Comparison of ENCODE assay signal across 20 cellular contexts in the genomic region with DNA sequence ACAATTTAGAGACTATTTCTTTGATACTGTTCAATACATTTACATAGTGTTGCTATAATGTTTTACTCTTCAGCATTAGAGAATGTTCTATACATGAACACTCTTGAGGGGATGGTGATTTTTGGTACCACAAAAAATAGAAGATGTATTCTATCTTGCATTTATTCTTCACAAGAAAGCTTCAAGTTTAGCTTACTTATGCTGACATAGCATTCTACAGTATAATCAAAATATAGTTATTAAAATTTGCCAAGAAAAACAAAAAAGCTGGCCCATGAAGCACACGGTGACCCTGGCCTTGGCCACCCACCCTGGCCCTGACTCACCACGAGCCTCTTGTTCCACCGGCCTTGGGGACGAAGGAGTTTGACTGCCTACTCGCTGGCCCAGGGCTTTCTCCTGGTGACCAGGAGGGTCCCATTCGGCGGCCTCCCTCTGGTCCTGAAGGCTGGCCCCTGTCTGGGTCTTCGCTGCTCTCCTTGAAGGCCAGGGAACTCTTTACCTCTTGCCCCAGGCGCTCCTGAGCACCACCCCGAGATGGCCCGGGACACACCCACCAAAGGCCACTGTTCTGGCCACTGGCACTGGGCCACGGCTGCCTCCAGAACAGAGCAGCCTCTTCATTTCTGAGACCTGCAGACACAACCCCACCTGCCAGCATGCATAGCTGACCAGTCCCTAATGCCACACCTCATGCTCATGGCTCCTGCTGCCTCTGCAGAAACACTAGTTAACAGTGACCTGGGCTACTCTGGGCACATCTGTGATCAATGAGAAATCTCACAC. TPM values are rescaled to one million over a fixed set of nuclear protein-coding genes. Genes with fewer than 3 reads are reported as not detected.
"Had no signal": no experiment of that assay in that cellular context is flagged by ENCODE, and none has a peak within 500 bp of the region (broad histone marks: within the 10 kb centered on the region; RNA-seq: fewer than 3 reads in every experiment).

No MANE protein-coding gene starts in this region.

- H3K4me1 ChIP-seq: breast epithelium, lower lobe of right lung, thyroid gland had no signal

- H3K27me3 Mint-ChIP-seq: activated CD4-positive, alpha-beta T cell treated with anti-CD3 and anti-CD28 coated beads, Interleukin-2, amount 10 ng/mL, durations not matched to agents 24 days and 14 days; activated naive CD8-positive, alpha-beta T cell treated with anti-CD3 and anti-CD28 coated beads for 36 hours; activated T-cell treated with anti-CD3 and anti-CD28 coated beads, Interleukin-2, amount 50 U/mL, for 24 hours; naive B cell had no signal

- H3K4me3 ChIP-seq: breast epithelium, coronary artery, lower lobe of right lung, thyroid gland had no signal

- H3K4me3 Mint-ChIP-seq: activated CD4-positive, alpha-beta T cell treated with anti-CD3 and anti-CD28 coated beads, Interleukin-2, amount 10 ng/mL, durations not matched to agents 24 days and 14 days; activated naive CD8-positive, alpha-beta T cell treated with anti-CD3 and anti-CD28 coated beads for 36 hours; activated T-cell treated with anti-CD3 and anti-CD28 coated beads, Interleukin-2, amount 50 U/mL, for 24 hours; endodermal cell; naive B cell; neural crest cell; T-helper 1 cell treated with Interleukin-12 subunit alpha and Interleukin-12 subunit beta and Interleukin-4 antibody, amounts not matched to agents 30 μg/mL and 1 μg/mL, for 36 hours had no signal

- H3K4me1 Mint-ChIP-seq: activated naive CD8-positive, alpha-beta T cell treated with anti-CD3 and anti-CD28 coated beads for 36 hours; naive B cell; neural crest cell had no signal

- DNase-seq: activated CD4-positive, alpha-beta T cell treated with anti-CD3 and anti-CD28 coated beads, Interleukin-2, amount 10 ng/mL, durations not matched to agents 24 days and 14 days; activated naive CD4-positive, alpha-beta T cell treated with Interleukin-2 at 50 U/mL for 16 hours; activated naive CD8-positive, alpha-beta T cell treated with anti-CD3 and anti-CD28 coated beads for 36 hours; activated T-cell treated with anti-CD3 and anti-CD28 coated beads, Interleukin-2, amount 50 U/mL, for 24 hours; amniotic stem cell; endodermal cell; foreskin fibroblast; left colon; lower lobe of right lung; naive B cell; occipital lobe; stimulated activated CD4-positive, alpha-beta T cell treated with anti-CD3 and anti-CD28 coated beads, Interleukin-2, amount 100 ng/mL, for 48 hours; stimulated activated CD8-positive, alpha-beta memory T cell treated with anti-CD3 and anti-CD28 coated beads, Interleukin-4, amount 100 ng/mL, for 48 hours; stimulated activated naive CD4-positive, alpha-beta T cell treated with Interleukin-2 at 50 U/mL for 16 hours; thyroid gland had no signal

- ATAC-seq: left colon had no signal

- H3K9me3 ChIP-seq: breast epithelium, lower lobe of right lung, thyroid gland had no signal

- H3K9me3 Mint-ChIP-seq: activated CD4-positive, alpha-beta T cell treated with anti-CD3 and anti-CD28 coated beads, Interleukin-2, amount 10 ng/mL, durations not matched to agents 24 days and 14 days; activated naive CD8-positive, alpha-beta T cell treated with anti-CD3 and anti-CD28 coated beads for 36 hours; activated T-cell treated with anti-CD3 and anti-CD28 coated beads, Interleukin-2, amount 50 U/mL, for 24 hours; endodermal cell; naive B cell; neural crest cell; T-helper 1 cell treated with Interleukin-12 subunit alpha and Interleukin-12 subunit beta and Interleukin-4 antibody, amounts not matched to agents 30 μg/mL and 1 μg/mL, for 36 hours had no signal

- H3K27me3 ChIP-seq: breast epithelium, thyroid gland had no signal

- H3K27ac Mint-ChIP-seq: activated naive CD8-positive, alpha-beta T cell treated with anti-CD3 and anti-CD28 coated beads for 36 hours; activated T-cell treated with anti-CD3 and anti-CD28 coated beads, Interleukin-2, amount 50 U/mL, for 24 hours; endodermal cell had no signal

- H3K27ac ChIP-seq: breast epithelium, coronary artery, epithelial cell of prostate, lower lobe of right lung, thyroid gland had no signal

RNA-seq across cellular contexts. Expression of gene ICAM2, which starts 22.5 kb away (rescaled TPM):
- total RNA-seq: neural crest cell had no signal
